10 cellular contexts compared by ENCODE assay signal in the genomic region with DNA sequence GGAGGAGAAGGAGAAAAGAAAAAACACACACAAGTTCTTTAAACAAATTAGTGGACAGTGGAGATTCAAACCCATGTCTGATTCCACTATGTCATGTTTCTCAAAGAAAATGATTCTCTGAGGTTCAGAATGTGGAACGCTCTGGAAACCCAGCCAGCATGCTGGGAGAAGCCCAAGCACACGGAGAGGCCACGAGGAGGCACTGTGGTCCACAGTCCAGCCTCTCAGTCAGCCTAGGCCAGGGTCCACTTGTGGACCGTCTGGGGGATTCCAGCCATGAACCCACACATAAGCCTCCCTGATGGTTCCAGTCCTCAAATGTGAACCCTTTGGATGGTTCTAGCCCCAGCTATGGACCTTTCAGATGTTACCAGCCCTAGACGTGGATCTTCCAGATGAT.
A peak's percentile ranks its signal among the peaks of the same experiment; 100 is the strongest.
DNase-seq lines count a peak whose midpoint lies in the region; ATAC-seq and TF ChIP-seq lines count a peak whose summit lies in the region.
"Had no signal": no experiment of that assay in that cellular context is flagged by ENCODE, and none has a peak within 500 bp of the region (broad histone marks: within the 10 kb centered on the region; RNA-seq: fewer than 3 reads in every experiment).

No MANE protein-coding gene starts in this region.

- TF ChIP-seq CTCF in OCI-LY7 (conservative IDR thresholded peaks at IDR 0.05; ENCODE audit: low read length) (peak; percentile 63), epithelial cell of esophagus (IDR thresholded peaks at IDR 0.05; ENCODE audit: insufficient read depth, low read depth, low read length, missing control alignments) (peak; percentile 17)

- no peak overlapping the region for H3K27ac ChIP-seq in OCI-LY7 (ENCODE audit: low read depth, low read length, poor library complexity, severe bottlenecking)

- ATAC-seq in GM18517 (IDR thresholded peaks at IDR 0.05; ENCODE audit: unreplicated experiment) (no peak), GM21528 (IDR thresholded peaks at IDR 0.05; ENCODE audit: low FRiP score, unreplicated experiment) (no peak)

- no peak overlapping the region for H3K4me3 ChIP-seq in OCI-LY7 (ENCODE audit: low read depth, low read length, poor library complexity, severe bottlenecking)
- H3K4me3 ChIP-seq in epithelial cell of esophagus (ENCODE audit: low read length): no peak overlapping the region

- no peak overlapping the region for H3K4me2 ChIP-seq in OCI-LY7 (ENCODE audit: low read length)

- no peaks in the 10 kb centered on the region for H3K4me1 ChIP-seq in OCI-LY7 (ENCODE audit: insufficient read depth, low read length, poor library complexity, severe bottlenecking)

- DNase-seq in DMS53 (lab: John Stamatoyannopoulos, UW) (peak; percentile 14), DMS53 treated with DMSO at 0.1 percent for 48 hours (lab: John Stamatoyannopoulos, UW; ENCODE audit: unreplicated experiment) (no peak), OCI-LY7 (ENCODE audit: low spot score) (no peak), epithelial cell of esophagus (ENCODE audit: low read depth) (no peak), pons (ENCODE audit: low spot score) (peak; percentile 12), HK-2 (ENCODE audit: unreplicated experiment) (no peak)
- DNase-seq: effector memory CD4-positive, alpha-beta T cell; kidney glomerular epithelial cell had no signal

- no peaks in the 10 kb centered on the region for H3K9me3 ChIP-seq in OCI-LY7 (ENCODE audit: low read length)

- H3K36me3 ChIP-seq in OCI-LY7 (ENCODE audit: insufficient read depth, low read length): no peaks in the 10 kb centered on the region

- no TSS peak for BruUV-seq in OCI-LY7 (replicated peaks; lab: Mats Ljungman, UMichigan)

- H3K79me2 ChIP-seq in OCI-LY7 (ENCODE audit: insufficient read depth, low read depth, low read length): no peaks in the 10 kb centered on the region

- intact Hi-C loops in OCI-LY7 (cut with micrococcal nuclease; ENCODE audit: unreplicated experiment): no loop called here

- POLR2A ChIA-PET in OCI-LY7 (lab: Charles Lee): no interaction called here

- no peak overlapping the region for H2AFZ ChIP-seq in OCI-LY7 (ENCODE audit: low read length)

- H4K20me1 ChIP-seq in OCI-LY7 (ENCODE audit: insufficient read depth, low read length): no peaks in the 10 kb centered on the region

- CTCF ChIA-PET in OCI-LY7 (lab: Charles Lee; ENCODE audit: unreplicated experiment): no interaction called here

- no peaks in the 10 kb centered on the region for H3K9me2 ChIP-seq in OCI-LY7 (ENCODE audit: insufficient read depth, low read length)

Comparison
In these comparisons a context has a peak if more than half of its experiments do, and no peak if none do; other contexts are left out.
1. DNase-seq: peak in DMS53 (single experiment) and pons (single experiment); none in DMS53 treated with DMSO at 0.1 percent for 48 hours (single experiment), OCI-LY7 (single experiment), epithelial cell of esophagus (single experiment) and HK-2 (single experiment).